In the genomic region with DNA sequence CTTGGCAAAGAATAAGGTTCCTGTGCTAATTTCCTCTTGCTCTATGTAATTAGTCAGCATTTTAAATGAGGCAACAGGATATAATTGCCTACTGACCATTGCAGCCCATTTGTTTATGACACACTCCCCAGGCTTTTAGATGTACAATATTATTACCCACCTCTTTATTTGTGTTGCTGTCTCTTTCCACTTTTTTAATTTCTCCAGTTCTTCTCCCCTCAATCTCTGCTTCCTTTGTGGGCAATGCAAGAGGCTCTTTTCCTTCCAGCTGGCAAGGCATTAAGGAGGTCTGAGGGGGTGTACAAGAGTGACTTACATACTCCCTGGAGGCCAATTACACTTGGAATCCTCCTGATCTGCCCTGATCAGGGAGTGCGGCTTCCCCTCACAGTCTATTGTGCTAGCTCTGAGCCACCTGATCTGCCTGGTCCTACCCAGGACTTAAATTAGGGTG, we compare ENCODE assay signal across 12 cellular contexts.
DNase-seq lines count a peak whose midpoint lies in the region; ATAC-seq and TF ChIP-seq lines count a peak whose summit lies in the region.
"Had no signal": no experiment of that assay in that cellular context is flagged by ENCODE, and none has a peak within 500 bp of the region (broad histone marks: within the 10 kb centered on the region; RNA-seq: fewer than 3 reads in every experiment).

No MANE protein-coding gene starts in this region.

- H3K36me3 ChIP-seq in tibial nerve: no peaks in the 10 kb centered on the region

- H3K27ac Mint-ChIP-seq in nephron progenitor cell: peak overlapping the region; percentile 65
- no peak overlapping the region for H3K27ac Mint-ChIP-seq in natural killer cell treated with Interleukin-12 subunit alpha and Interleukin-12 subunit beta and Interleukin-15 and Interleukin-18, amount 100 ng/mL, for 72 hours
- H3K27ac Mint-ChIP-seq: activated naive CD8-positive, alpha-beta T cell treated with anti-CD3 and anti-CD28 coated beads, Interleukin-2, amount 50 U/mL, for 24 hours; CD4-positive, alpha-beta T cell had no signal

- peaks cover 54% of the 10 kb centered on the region for H3K4me1 Mint-ChIP-seq in nephron progenitor cell
- H3K4me1 Mint-ChIP-seq in natural killer cell treated with Interleukin-12 subunit alpha and Interleukin-12 subunit beta and Interleukin-15 and Interleukin-18, amount 100 ng/mL, for 72 hours (ENCODE audit: low read depth in 2 of 2): no peaks in the 10 kb centered on the region
- H3K4me1 Mint-ChIP-seq: activated naive CD8-positive, alpha-beta T cell treated with anti-CD3 and anti-CD28 coated beads, Interleukin-2, amount 50 U/mL, for 24 hours had no signal

- DNase-seq in AG20443 (ENCODE audit: low spot score) (peak; percentile 12), NCI-H446 treated with DMSO at 0.1 percent for 48 hours (lab: John Stamatoyannopoulos, UW) (peak; percentile 18), dorsolateral prefrontal cortex (no peak), nephron progenitor cell (peak; percentile 32), tibial nerve (ENCODE audit: low spot score in 2 of 2) (no peak), amniotic stem cell (lab: John Stamatoyannopoulos, UW) (no peak), hepatic stellate cell (ENCODE audit: low spot score) (no peak)
- no peak for DNase-seq in natural killer cell treated with Interleukin-12 subunit alpha and Interleukin-12 subunit beta and Interleukin-15 and Interleukin-18, amount 100 ng/mL, for 72 hours (ENCODE audit: low spot score)
- DNase-seq: activated naive CD8-positive, alpha-beta T cell treated with anti-CD3 and anti-CD28 coated beads, Interleukin-2, amount 50 U/mL, for 24 hours; CD4-positive, alpha-beta T cell; NCI-H2029 treated with DMSO at 0.1 percent for 48 hours; stimulated activated CD4-positive, alpha-beta T cell treated with anti-CD3 and anti-CD28 coated beads, Interleukin-1b, Interleukin-23, amount 100 ng/mL, for 48 hours had no signal

- H3K27me3 ChIP-seq in dorsolateral prefrontal cortex (no peaks in the 10 kb centered on the region), tibial nerve (no peaks in the 10 kb centered on the region)

- H3K4me3 ChIP-seq in dorsolateral prefrontal cortex (peak overlapping the region in 1 of 59 donors; percentile 1), tibial nerve (no peak overlapping the region)

- ATAC-seq in natural killer cell treated with Interleukin-12 subunit alpha and Interleukin-12 subunit beta and Interleukin-15 and Interleukin-18, amount 100 ng/mL, for 72 hours: no peak
- ATAC-seq: activated naive CD8-positive, alpha-beta T cell treated with anti-CD3 and anti-CD28 coated beads, Interleukin-2, amount 50 U/mL, for 24 hours had no signal

- TF ChIP-seq CTCF in dorsolateral prefrontal cortex (IDR thresholded peaks at IDR 0.05 in 54 of 56, conservative IDR thresholded peaks at IDR 0.05 in 2 of 56; ENCODE audit: low read depth in 1 of 56, partially characterized antibody in 56 of 56) (no peak), nephron progenitor cell (IDR thresholded peaks at IDR 0.05) (no peak), tibial nerve (IDR thresholded peaks at IDR 0.05) (no peak)

- peaks cover 17% of the 10 kb centered on the region for H3K9me3 Mint-ChIP-seq in nephron progenitor cell
- peaks cover 3% of the 10 kb centered on the region for H3K9me3 Mint-ChIP-seq in natural killer cell treated with Interleukin-12 subunit alpha and Interleukin-12 subunit beta and Interleukin-15 and Interleukin-18, amount 100 ng/mL, for 72 hours
- H3K9me3 Mint-ChIP-seq: activated naive CD8-positive, alpha-beta T cell treated with anti-CD3 and anti-CD28 coated beads, Interleukin-2, amount 50 U/mL, for 24 hours; CD4-positive, alpha-beta T cell had no signal

- peak overlapping the region in 45 of 59 donors; percentile 2 to 90 (median 60) for H3K27ac ChIP-seq in dorsolateral prefrontal cortex
- H3K27ac ChIP-seq in tibial nerve: peak overlapping the region in 2 of 4 donors; percentile 68 to 85

- intact Hi-C loops in dorsolateral prefrontal cortex (cut with DNase I): no loop called here

- H3K4me3 Mint-ChIP-seq in nephron progenitor cell: peak overlapping the region; percentile 43
- no peak overlapping the region for H3K4me3 Mint-ChIP-seq in natural killer cell treated with Interleukin-12 subunit alpha and Interleukin-12 subunit beta and Interleukin-15 and Interleukin-18, amount 100 ng/mL, for 72 hours
- H3K4me3 Mint-ChIP-seq: activated naive CD8-positive, alpha-beta T cell treated with anti-CD3 and anti-CD28 coated beads, Interleukin-2, amount 50 U/mL, for 24 hours; CD4-positive, alpha-beta T cell had no signal

- peaks cover 17% of the 10 kb centered on the region for H3K36me3 Mint-ChIP-seq in nephron progenitor cell (ENCODE audit: low read depth)
- H3K36me3 Mint-ChIP-seq in natural killer cell treated with Interleukin-12 subunit alpha and Interleukin-12 subunit beta and Interleukin-15 and Interleukin-18, amount 100 ng/mL, for 72 hours: no peaks in the 10 kb centered on the region

- TF ChIP-seq EP300 in tibial nerve (IDR thresholded peaks at IDR 0.05): no peak

- peaks cover 0 to 43% (median 11%) of the 10 kb centered on the region in 4 donors for H3K4me1 ChIP-seq in tibial nerve

- TF ChIP-seq POLR2A in tibial nerve (IDR thresholded peaks at IDR 0.05): no peak

- H3K27me3 Mint-ChIP-seq in nephron progenitor cell (ENCODE audit: low read depth, poor library complexity): peaks cover 3% of the 10 kb centered on the region
- no peaks in the 10 kb centered on the region for H3K27me3 Mint-ChIP-seq in natural killer cell treated with Interleukin-12 subunit alpha and Interleukin-12 subunit beta and Interleukin-15 and Interleukin-18, amount 100 ng/mL, for 72 hours
- H3K27me3 Mint-ChIP-seq: activated naive CD8-positive, alpha-beta T cell treated with anti-CD3 and anti-CD28 coated beads, Interleukin-2, amount 50 U/mL, for 24 hours; CD4-positive, alpha-beta T cell had no signal

- WGBS in tibial nerve, 2 donors: 59 to 71% methylated on average over 1 of the region's 1 CpG

- no peaks in the 10 kb centered on the region for H3K9me3 ChIP-seq in tibial nerve

Comparison
In these comparisons a context has a peak if more than half of its experiments do, and no peak if none do; other contexts are left out.
1. DNase-seq: peak in AG20443 (single experiment), NCI-H446 treated with DMSO at 0.1 percent for 48 hours (single experiment) and nephron progenitor cell (single experiment); none in dorsolateral prefrontal cortex (0 of 10), natural killer cell treated with Interleukin-12 subunit alpha and Interleukin-12 subunit beta and Interleukin-15 and Interleukin-18, amount 100 ng/mL, for 72 hours (single experiment), tibial nerve (0 of 2), amniotic stem cell (single experiment) and hepatic stellate cell (single experiment).